In the genomic region with DNA sequence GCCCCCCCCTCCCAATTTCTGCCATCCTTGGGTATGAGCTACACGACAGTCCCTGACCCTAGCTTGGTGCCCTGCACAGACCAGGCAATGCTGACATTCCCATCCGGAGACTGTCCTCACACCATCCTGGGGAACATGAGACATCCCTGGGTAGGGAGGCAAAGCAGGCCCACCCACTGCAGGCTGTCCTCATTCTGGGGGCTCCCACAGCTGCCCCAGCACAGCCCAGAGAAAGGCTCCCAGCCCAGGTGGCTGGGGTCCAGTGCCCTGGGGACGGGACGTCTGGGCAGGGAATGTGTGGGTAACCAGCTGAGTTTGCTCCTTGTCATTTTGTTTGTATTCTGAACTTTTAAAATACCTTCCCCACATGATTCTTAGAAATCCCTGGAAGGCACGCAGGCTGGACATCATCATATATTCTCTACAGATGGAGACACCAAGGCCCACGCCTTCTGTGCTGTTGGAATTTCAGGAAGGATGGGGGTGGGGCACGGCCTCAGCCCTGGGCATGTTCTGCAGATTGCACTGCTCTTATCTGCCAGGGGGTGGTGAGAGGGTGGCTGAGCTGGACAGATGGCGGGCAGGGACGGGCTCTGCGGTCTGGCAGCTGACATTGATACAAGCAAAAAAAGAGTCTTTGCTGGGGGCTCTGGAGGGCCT, we compare ENCODE assay signal across 9 cellular contexts. TPM values are rescaled to one million over a fixed set of nuclear protein-coding genes. Genes with fewer than 3 reads are reported as not detected.
A peak's percentile ranks its signal among the peaks of the same experiment; 100 is the strongest.
DNase-seq lines count a peak whose midpoint lies in the region; ATAC-seq and TF ChIP-seq lines count a peak whose summit lies in the region.
"Had no signal": no experiment of that assay in that cellular context is flagged by ENCODE, and none has a peak within 500 bp of the region (broad histone marks: within the 10 kb centered on the region; RNA-seq: fewer than 3 reads in every experiment).

No MANE protein-coding gene starts in this region.

- no peak overlapping the region for H3K4me3 Mint-ChIP-seq in nephron progenitor cell

- peaks cover 6% of the 10 kb centered on the region for H3K27me3 Mint-ChIP-seq in nephron progenitor cell (ENCODE audit: low read depth, poor library complexity)

- ATAC-seq in left colon (peak; percentile 66), GM21526 (IDR thresholded peaks at IDR 0.05; ENCODE audit: low FRiP score, unreplicated experiment) (no peak), GM19035 (IDR thresholded peaks at IDR 0.05; ENCODE audit: unreplicated experiment) (no peak)

- no peak for DNase-seq in AG09309 (ENCODE audit: low read depth)
- DNase-seq in NCI-H2107 (lab: John Stamatoyannopoulos, UW) = peak; percentile 32
- peak; percentile 70 for DNase-seq in astrocyte of the hippocampus (ENCODE audit: low read depth, low spot score)
- DNase-seq in left colon = peak; percentile 92
- no peak for DNase-seq in nephron progenitor cell
- no peak for DNase-seq in mesenteric fat pad (ENCODE audit: low spot score)
- DNase-seq: MM.1S had no signal

- H3K4me1 Mint-ChIP-seq in nephron progenitor cell = peaks cover 55% of the 10 kb centered on the region

- no peak overlapping the region for H3K27ac Mint-ChIP-seq in nephron progenitor cell

- no peak overlapping the region for H3K4me3 ChIP-seq in AG09309 (ENCODE audit: control insufficient read depth, low read depth, low read length)

- H3K36me3 Mint-ChIP-seq in nephron progenitor cell (ENCODE audit: low read depth) = peaks cover 16% of the 10 kb centered on the region

- H3K9me3 Mint-ChIP-seq in nephron progenitor cell = no peaks in the 10 kb centered on the region

- TF ChIP-seq CTCF in AG09309 (IDR thresholded peaks at IDR 0.05; ENCODE audit: control insufficient read depth, insufficient read depth, low read depth, low read length, missing control alignments) (peak; percentile 33), nephron progenitor cell (IDR thresholded peaks at IDR 0.05) (no peak)

- intact Hi-C loops in left colon (cut with DNase I, micrococcal nuclease) = no loop called here

RNA-seq across cellular contexts. Expression of a gene that starts 28.5 kb away (rescaled TPM):
- total RNA-seq in left colon (10 to 100 TPM; 62.3 to 75.3 TPM), mesenteric fat pad (3.1 TPM)

RNA-seq across cellular contexts. Expression of a gene that starts 48.1 kb away (rescaled TPM):
- total RNA-seq in left colon (1 to 10 TPM; 4.4 to 9.2 TPM), mesenteric fat pad (43.7 TPM)

Comparison
In these comparisons a context has a peak if more than half of its experiments do, and no peak if none do; other contexts are left out.
1. DNase-seq: peak in NCI-H2107 (single experiment), astrocyte of the hippocampus (single experiment) and left colon (2 of 2); none in AG09309 (single experiment), nephron progenitor cell (single experiment) and mesenteric fat pad (single experiment).
2. RNA of a gene that starts 28.5 kb away (total RNA-seq): 62.3 to 75.3 TPM in left colon; 3.1 TPM in mesenteric fat pad (single experiment); every median in the first group is over 10 times any median in the second.